22 cellular contexts compared by ENCODE assay signal in the genomic region with DNA sequence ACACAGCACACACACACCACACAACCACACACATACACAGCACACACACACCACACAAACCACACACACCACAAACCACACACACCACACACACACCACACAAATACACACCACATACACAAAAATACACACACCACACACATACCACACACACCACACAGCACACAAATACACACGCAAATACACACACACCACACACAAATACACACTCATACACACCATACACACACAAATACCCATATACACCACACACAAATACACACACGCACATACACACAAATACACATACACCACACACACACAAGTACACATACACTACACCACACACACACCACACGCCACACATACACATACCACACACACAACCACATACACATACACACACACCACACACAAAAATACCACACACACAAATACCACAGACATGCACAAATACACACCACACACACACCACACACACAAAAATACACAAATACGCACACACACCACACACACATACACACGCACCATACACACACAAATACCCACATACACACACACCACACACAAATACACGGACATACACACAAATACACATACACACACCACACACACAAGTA.
DNase-seq lines count a peak whose midpoint lies in the region; ATAC-seq, FAIRE-seq and TF ChIP-seq lines count a peak whose summit lies in the region.
"Had no signal": no experiment of that assay in that cellular context is flagged by ENCODE, and none has a peak within 500 bp of the region (broad histone marks: within the 10 kb centered on the region; RNA-seq: fewer than 3 reads in every experiment).

No MANE protein-coding gene starts in this region.

- CTCF ChIA-PET in HepG2 (lab: Yijun Ruan, JAX; ENCODE audit: low intra/inter-chr PET ratio, low total read pairs) = no interaction called here

- H3K4me1 ChIP-seq in HepG2 (ENCODE audit: insufficient read depth, low read length) (no peaks in the 10 kb centered on the region), right lobe of liver (no peaks in the 10 kb centered on the region), esophagus muscularis mucosa (peaks cover 0 to 43% (median 39%) of the 10 kb centered on the region in 4 donors), sigmoid colon (peaks cover 0 to 47% (median 31%) of the 10 kb centered on the region in 4 donors)
- H3K4me1 ChIP-seq: BLaER1, Peyer's patch had no signal

- no peaks in the 10 kb centered on the region for H3K9me3 ChIP-seq in HepG2 (ENCODE audit: low read length)
- no peaks in the 10 kb centered on the region for H3K9me3 ChIP-seq in right lobe of liver
- H3K9me3 ChIP-seq in esophagus muscularis mucosa = no peaks in the 10 kb centered on the region
- no peaks in the 10 kb centered on the region for H3K9me3 ChIP-seq in sigmoid colon
- H3K9me3 ChIP-seq: BLaER1, MG63, Peyer's patch had no signal

- ATAC-seq in HepG2 (no peak), right lobe of liver (no peak)
- ATAC-seq: GM23338 had no signal

- POLR2A ChIA-PET in HepG2 (lab: Yijun Ruan, JAX) = no interaction called here

- no peak overlapping the region for H3K27ac ChIP-seq in HepG2 (ENCODE audit: extremely low read length, insufficient read depth, low read length)
- no peak overlapping the region for H3K27ac ChIP-seq in right lobe of liver
- H3K27ac ChIP-seq in esophagus muscularis mucosa (replicated peaks in 1 of 4) = peak overlapping the region in 3 of 4 donors; percentile 62 to 81 (median 78)
- peak overlapping the region in 3 of 4 donors; percentile 77 to 87 (median 84) for H3K27ac ChIP-seq in sigmoid colon
- H3K27ac ChIP-seq: 22Rv1, BLaER1, Peyer's patch had no signal

- H3K36me3 ChIP-seq in HepG2 (replicated peaks in 1 of 2; ENCODE audit: control insufficient read depth in 1 of 2, insufficient read depth in 2 of 2, low read length in 2 of 2) (no peaks in the 10 kb centered on the region), right lobe of liver (no peaks in the 10 kb centered on the region), esophagus muscularis mucosa (no peaks in the 10 kb centered on the region), sigmoid colon (no peaks in the 10 kb centered on the region)
- H3K36me3 ChIP-seq: BLaER1, MG63, Peyer's patch had no signal

- intact Hi-C loops in HepG2 (cut with micrococcal nuclease; ENCODE audit: unreplicated experiment) = no loop called here
- intact Hi-C loops in right lobe of liver (cut with DNase I) = no loop called here
- intact Hi-C loops in esophagus muscularis mucosa (cut with DNase I) = no loop called here
- intact Hi-C loops in sigmoid colon (cut with DNase I) = loop anchor here (5.0 kb wide), 2 partner anchors 71 to 116 kb away; no protein-coding TSS in a partner anchor

- H3K4me2 ChIP-seq in HepG2 (ENCODE audit: low read depth, low read length) = no peak overlapping the region
- H3K4me2 ChIP-seq: BLaER1, GM23338 had no signal

- in situ Hi-C loops in HepG2 (cut with HindIII; ENCODE audit: extremely low pct_ligation_motif_present, low pct_unique_long_range_greater_than_20kb) = no loop called here

- WGBS in HepG2 (ENCODE audit: low lambda C conversion rate) = 33% methylated on average over 6 of the region's 6 CpGs
- 82% methylated on average over 6 of the region's 6 CpGs for WGBS in right lobe of liver (ENCODE audit: insufficient coverage, low coverage, low lambda C conversion rate, missing lambda C conversion rate)
- WGBS in esophagus muscularis mucosa = 92% methylated on average over 6 of the region's 6 CpGs
- WGBS in sigmoid colon, 2 donors = 91 to 93% methylated on average over 6 of the region's 6 CpGs

- TF ChIP-seq POLR2A in HepG2 (IDR thresholded peaks at IDR 0.05; ENCODE audit: insufficient read depth in 1 of 2, low read depth in 2 of 2, low read length in 2 of 2) = no peak
- TF ChIP-seq POLR2A in right lobe of liver (IDR thresholded peaks at IDR 0.05) = no peak
- TF ChIP-seq POLR2A in esophagus muscularis mucosa (IDR thresholded peaks at IDR 0.05; ENCODE audit: low read depth) = no peak
- no peak for TF ChIP-seq POLR2A in sigmoid colon (IDR thresholded peaks at IDR 0.05)

- H2AFZ ChIP-seq in HepG2 (ENCODE audit: low read length) = no peak overlapping the region
- H2AFZ ChIP-seq: GM23338 had no signal

- TF ChIP-seq EP300 in HepG2 (IDR thresholded peaks at IDR 0.05; ENCODE audit: low read depth in 2 of 2, low read length in 2 of 2) (no peak), HepG2 (CRISPR knock-in tag; IDR thresholded peaks at IDR 0.05; ENCODE audit: borderline replicate concordance) (no peak), esophagus muscularis mucosa (IDR thresholded peaks at IDR 0.05) (no peak), sigmoid colon (IDR thresholded peaks at IDR 0.05) (no peak)

- DNase-seq in HepG2 (ENCODE audit: low spot score) = no peak
- no peak for DNase-seq in right lobe of liver
- DNase-seq in esophagus muscularis mucosa (ENCODE audit: extremely low spot score) = no peak
- DNase-seq in sigmoid colon = no peak
- DNase-seq in SKM-1 (lab: John Stamatoyannopoulos, UW; ENCODE audit: unreplicated experiment) = no peak
- no peak for DNase-seq in iPS-NIHi7 (ENCODE audit: extremely low spot score)
- DNase-seq in kidney glomerular epithelial cell (lab: John Stamatoyannopoulos, UW) = no peak
- no peak for DNase-seq in NCI-H1436 treated with DMSO at 0.1 percent for 48 hours (lab: John Stamatoyannopoulos, UW)
- DNase-seq: ACHN; CD4-positive, alpha-beta T cell; COR-L47; DMS79; MG63; NCI-H1417 treated with DMSO at 0.1 percent for 48 hours; NCI-H2029; NCI-H2227 treated with DMSO at 0.1 percent for 48 hours; NCI-H524; NCI-H82; Peyer's patch had no signal

- FAIRE-seq in HepG2 (lab: Jason Lieb, UNC) = peak; percentile 83

- TF ChIP-seq RAD21 in HepG2 (CRISPR knock-in tag; IDR thresholded peaks at IDR 0.05) = no peak

- no peaks in the 10 kb centered on the region for H3K79me2 ChIP-seq in HepG2 (ENCODE audit: insufficient read depth, low read length)

- H3K27me3 ChIP-seq in HepG2 (ENCODE audit: control insufficient read depth in 1 of 2, insufficient read depth in 2 of 2, low read length in 2 of 2) (peaks cover 0 to 19% of the 10 kb centered on the region in 2 experiments; a peak in 4 of 5 replicates), right lobe of liver (no peaks in the 10 kb centered on the region), esophagus muscularis mucosa (no peaks in the 10 kb centered on the region), sigmoid colon (no peaks in the 10 kb centered on the region)
- H3K27me3 ChIP-seq: BLaER1, MG63, Peyer's patch had no signal

- no peaks in the 10 kb centered on the region for H4K20me1 ChIP-seq in HepG2 (ENCODE audit: insufficient read depth, low read length)
- H4K20me1 ChIP-seq: BLaER1 had no signal

- H3K4me3 ChIP-seq in HepG2 (replicated peaks in 1 of 3; ENCODE audit: insufficient read depth in 1 of 3, low read depth in 2 of 3, low read length in 3 of 3) (no peak overlapping the region), right lobe of liver (no peak overlapping the region), esophagus muscularis mucosa (no peak overlapping the region), sigmoid colon (no peak overlapping the region)
- H3K4me3 ChIP-seq: BLaER1, GM23338, MG63, Peyer's patch had no signal

- TF ChIP-seq CTCF in HepG2 (CRISPR knock-in tag; IDR thresholded peaks at IDR 0.05) (no peak), right lobe of liver (IDR thresholded peaks at IDR 0.05) (no peak), esophagus muscularis mucosa (IDR thresholded peaks at IDR 0.05) (no peak), sigmoid colon (IDR thresholded peaks at IDR 0.05) (no peak)

- no peak overlapping the region for H3K9ac ChIP-seq in HepG2 (ENCODE audit: insufficient read depth, low read depth, low read length)
- H3K9ac ChIP-seq: BLaER1 had no signal

- no TSS peak for BruUV-seq in HepG2 (replicated peaks; lab: Mats Ljungman, UMichigan)

TF ChIP-seq in HepG2, 621 proteins besides CTCF, POLR2A, EP300 and RAD21 (continues in another document):
- no peak for TF ChIP-seq THAP11 (CRISPR knock-in tag; IDR thresholded peaks at IDR 0.05)
- no peak for TF ChIP-seq NFYC (CRISPR knock-in tag; IDR thresholded peaks at IDR 0.05)
- 0 out of 2 replicates have a peak, but pooled peaks have one; percentile 11 for TF ChIP-seq ZNF780A (CRISPR knock-in tag; IDR thresholded peaks at IDR 0.05)
- 0 out of 2 replicates have a peak, but pooled peaks have one; percentile 4 for TF ChIP-seq KAT2B (IDR thresholded peaks at IDR 0.05; ENCODE audit: borderline replicate concordance, low read depth, low read length)
- TF ChIP-seq NONO (IDR thresholded peaks at IDR 0.05) = 0 out of 2 replicates have a peak, but pooled peaks have one; percentile 20
- no peak for TF ChIP-seq NONO (CRISPR knock-in tag; conservative IDR thresholded peaks at IDR 0.05)
- no peak for TF ChIP-seq ZNF484 (CRISPR knock-in tag; IDR thresholded peaks at IDR 0.05; ENCODE audit: borderline replicate concordance, low read depth)
- TF ChIP-seq JUNB (CRISPR knock-in tag; IDR thresholded peaks at IDR 0.05; ENCODE audit: borderline replicate concordance) = peak; percentile 2; the same call in 1 of the 2 replicates

Comparison
In these comparisons a context has a peak if more than half of its experiments do, and no peak if none do; other contexts are left out.
1. H3K27ac ChIP-seq: peak in esophagus muscularis mucosa (3 of 4) and sigmoid colon (3 of 4); none in HepG2 (single experiment) and right lobe of liver (0 of 3).